Comparison of ENCODE assay signal across 8 cellular contexts in genomic region chr12:98503343-98503592, GRCh38. TPM values are rescaled to one million over a fixed set of nuclear protein-coding genes. Genes with fewer than 3 reads are reported as not detected.
A peak's percentile ranks its signal among the peaks of the same experiment; 100 is the strongest.
DNase-seq lines count a peak whose midpoint lies in the region; ATAC-seq lines count a peak whose summit lies in the region.

No MANE protein-coding gene starts in this region.

- peak overlapping the region; percentile 97 for H3K27ac ChIP-seq in subcutaneous abdominal adipose tissue (ENCODE audit: low read depth, low read length)

- H3K4me1 ChIP-seq in neuron (ENCODE audit: insufficient read depth, low read length): no peaks in the 10 kb centered on the region
- H3K4me1 ChIP-seq in subcutaneous abdominal adipose tissue (ENCODE audit: control insufficient read depth in 5 of 5, insufficient read depth in 5 of 5, low read length in 5 of 5): peaks cover 0 to 15% (median 4%) of the 10 kb centered on the region in 5 donors

- DNase-seq in DMS79 treated with DMSO at 0.1 percent for 48 hours (lab: John Stamatoyannopoulos, UW) (peak; percentile 96), SHP77 (lab: John Stamatoyannopoulos, UW) (peak; percentile 66 to 87), foreskin melanocyte (peak; percentile 92)
- DNase-seq in Jurkat, Clone E6-1 (ENCODE audit: low read depth, low spot score): peak; percentile 91
- peak; percentile 73 to 81 (median 77) for DNase-seq in activated naive CD4-positive, alpha-beta T cell (lab: John Stamatoyannopoulos, UW)

- H3K27me3 ChIP-seq in neuron (ENCODE audit: insufficient read depth, low read length) (no peaks in the 10 kb centered on the region), subcutaneous abdominal adipose tissue (ENCODE audit: control insufficient read depth in 5 of 5, insufficient read depth in 4 of 5, low read length in 5 of 5) (no peaks in the 10 kb centered on the region)

- H3K4me3 ChIP-seq in Jurkat, Clone E6-1 (ENCODE audit: low read length): peak overlapping the region; percentile 87
- H3K4me3 ChIP-seq in neuron (ENCODE audit: low read length) (peak overlapping the region; percentile 76), subcutaneous abdominal adipose tissue (ENCODE audit: low read depth in 1 of 5, low read length in 5 of 5) (peak overlapping the region; percentile 84 to 96 (median 93))

- H3K36me3 ChIP-seq in neuron (ENCODE audit: insufficient read depth, low read length): no peaks in the 10 kb centered on the region
- no peaks in the 10 kb centered on the region for H3K36me3 ChIP-seq in subcutaneous abdominal adipose tissue (ENCODE audit: control insufficient read depth in 5 of 5, insufficient read depth in 5 of 5, low read length in 5 of 5)

- peak overlapping the region; percentile 73 to 96 (median 89) for H3K9ac ChIP-seq in subcutaneous abdominal adipose tissue (ENCODE audit: low read length in 5 of 5)

- H2AFZ ChIP-seq in neuron (ENCODE audit: low read depth, low read length): peak overlapping the region; percentile 99

- peak; percentile 63 for ATAC-seq in GM21717 (IDR thresholded peaks at IDR 0.05; ENCODE audit: unreplicated experiment)

- H3K9me3 ChIP-seq in neuron (ENCODE audit: low read length) (no peaks in the 10 kb centered on the region), subcutaneous abdominal adipose tissue (ENCODE audit: control insufficient read depth in 5 of 5, low read length in 5 of 5) (no peaks in the 10 kb centered on the region)

RNA-seq across cellular contexts. Expression of gene TMPO, which starts 12.1 kb away (rescaled TPM):
- 290 TPM for polyA plus RNA-seq in Jurkat, Clone E6-1 (2012; ENCODE audit: insufficient read depth, insufficient read length)

Comparison
In these comparisons a context has a peak if more than half of its experiments do, and no peak if none do; other contexts are left out.
1. Peak in every context shown above with its lines: DNase-seq, ATAC-seq, H3K4me3 ChIP-seq and H3K27ac ChIP-seq.